Comparison of ENCODE assay signal across 1 cellular context in the genomic region with DNA sequence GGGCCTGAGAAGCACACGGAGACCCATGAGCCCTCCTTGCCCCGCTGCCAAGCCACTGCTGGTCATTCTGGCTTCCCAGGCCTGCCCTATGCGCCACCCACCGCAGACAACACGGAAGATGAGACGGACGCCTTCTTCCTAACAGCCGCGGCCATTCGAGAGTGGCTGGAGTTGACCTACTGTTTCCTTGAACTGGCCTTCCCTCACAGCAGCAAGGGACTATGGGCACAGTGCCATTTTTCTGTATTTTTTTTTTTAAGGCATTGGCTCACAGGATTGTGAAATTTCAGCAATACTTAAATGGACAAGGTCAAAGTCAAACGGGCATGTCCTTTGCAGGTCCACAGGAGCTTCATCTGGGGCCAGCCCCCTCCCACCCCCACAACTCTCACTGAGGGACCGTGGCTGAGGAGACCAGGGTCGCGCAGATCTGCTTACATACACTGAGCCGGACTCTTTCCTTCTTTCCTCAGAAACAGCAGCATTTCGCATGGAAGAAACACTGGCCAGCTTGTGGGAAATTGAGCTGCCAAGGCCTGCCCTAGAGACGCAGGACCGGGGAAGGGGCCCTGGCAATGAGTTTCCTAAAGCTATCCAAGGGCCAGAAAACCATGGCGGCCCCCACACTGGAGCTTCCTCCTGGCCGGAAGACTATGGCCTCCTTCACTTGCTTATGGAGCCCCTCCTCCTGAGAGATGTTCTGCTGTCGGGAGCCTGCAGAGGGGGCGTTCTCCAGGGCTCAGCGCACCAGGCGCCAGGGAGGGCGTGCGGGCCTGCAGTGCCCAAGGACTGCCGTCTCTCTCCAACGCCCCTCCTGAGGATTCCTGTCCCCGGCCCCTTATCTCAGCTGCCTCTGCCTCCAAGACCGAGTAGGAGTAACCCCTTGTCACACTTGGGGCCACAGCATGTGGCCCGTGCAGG.
TF ChIP-seq lines count a peak whose summit lies in the region.

No MANE protein-coding gene starts in this region.

TF ChIP-seq in K562, 482 proteins besides CTCF, POLR2A, EP300 and RAD21 (continued from another document):
- 0 out of 2 replicates have a peak, but pooled peaks have one; percentile 31 for TF ChIP-seq VEZF1 (CRISPR knock-in tag; IDR thresholded peaks at IDR 0.05)
- TF ChIP-seq NFIX (CRISPR knock-in tag; IDR thresholded peaks at IDR 0.05; ENCODE audit: low read depth) = no peak
- peak; percentile 43; the same call in 1 of the 2 replicates for TF ChIP-seq BHLHE40 (IDR thresholded peaks at IDR 0.05; ENCODE audit: low read length)
- TF ChIP-seq ZFPM2 (CRISPR knock-in tag; IDR thresholded peaks at IDR 0.05) = no peak
- TF ChIP-seq ZNF232 (CRISPR knock-in tag; IDR thresholded peaks at IDR 0.05) = 0 out of 2 replicates have a peak, but pooled peaks have one; percentile 49
- no peak for TF ChIP-seq POLR2B (IDR thresholded peaks at IDR 0.05; ENCODE audit: low read depth, partially characterized antibody)
- TF ChIP-seq ZNF134 (CRISPR knock-in tag; conservative IDR thresholded peaks at IDR 0.05) = 0 out of 2 replicates have a peak, but pooled peaks have one; percentile 39
- no peak for TF ChIP-seq GABPB1 (CRISPR knock-in tag; IDR thresholded peaks at IDR 0.05)
- TF ChIP-seq CBFA2T3 (IDR thresholded peaks at IDR 0.05) = 0 out of 2 replicates have a peak, but pooled peaks have one; percentile 27
- peak in 1 of 3 experiments; percentile 9 for TF ChIP-seq YY1 (IDR thresholded peaks at IDR 0.05; ENCODE audit: borderline replicate concordance in 1 of 3, control insufficient read depth in 1 of 3, extremely low read depth in 1 of 3, insufficient read depth in 3 of 3, insufficient read length in 1 of 3, insufficient replicate concordance in 2 of 3, low read depth in 1 of 3, low read length in 2 of 3)
- TF ChIP-seq, protein P1, sequence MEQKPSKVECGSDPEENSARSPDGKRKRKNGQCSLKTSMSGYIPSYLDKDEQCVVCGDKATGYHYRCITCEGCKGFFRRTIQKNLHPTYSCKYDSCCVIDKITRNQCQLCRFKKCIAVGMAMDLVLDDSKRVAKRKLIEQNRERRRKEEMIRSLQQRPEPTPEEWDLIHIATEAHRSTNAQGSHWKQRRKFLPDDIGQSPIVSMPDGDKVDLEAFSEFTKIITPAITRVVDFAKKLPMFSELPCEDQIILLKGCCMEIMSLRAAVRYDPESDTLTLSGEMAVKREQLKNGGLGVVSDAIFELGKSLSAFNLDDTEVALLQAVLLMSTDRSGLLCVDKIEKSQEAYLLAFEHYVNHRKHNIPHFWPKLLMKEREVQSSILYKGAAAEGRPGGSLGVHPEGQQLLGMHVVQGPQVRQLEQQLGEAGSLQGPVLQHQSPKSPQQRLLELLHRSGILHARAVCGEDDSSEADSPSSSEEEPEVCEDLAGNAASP (IDR thresholded peaks at IDR 0.05) = no peak
- TF ChIP-seq U2AF1 (optimal IDR thresholded peaks at IDR 0.05; ENCODE audit: low read depth, low read length) = no peak
